ENCODE assay signal across 1 cellular context in the genomic region with DNA sequence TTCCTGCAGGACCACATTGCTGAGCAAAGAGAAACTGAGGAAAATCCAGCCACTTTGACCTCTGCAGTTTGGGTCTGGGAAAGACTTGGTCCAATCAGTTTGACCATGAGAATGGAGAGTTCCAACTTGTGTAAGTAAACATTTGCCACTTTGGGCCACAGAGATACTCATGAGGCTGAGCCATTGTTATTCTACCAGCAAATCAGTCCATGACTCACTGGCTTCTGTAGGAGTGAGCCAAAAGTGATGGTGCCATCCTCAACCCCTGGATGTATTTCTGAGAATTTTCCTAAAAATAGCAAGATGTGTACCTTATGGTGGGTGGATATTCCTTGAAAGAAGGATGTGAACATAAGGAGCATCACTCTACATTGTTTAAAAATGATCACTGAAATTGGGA.
TF ChIP-seq lines count a peak whose summit lies in the region.

No MANE protein-coding gene starts in this region.

TF ChIP-seq in H1, 55 proteins besides CTCF, POLR2A, EP300 and RAD21 (continued from another document):
- TF ChIP-seq CTBP2 (IDR thresholded peaks at IDR 0.05; ENCODE audit: borderline replicate concordance, insufficient read depth, insufficient read length, low read length): no peak
- no peak for TF ChIP-seq POLR2AphosphoS5 (IDR thresholded peaks at IDR 0.05; ENCODE audit: low read depth, low read length)
- no peak for TF ChIP-seq POU5F1 (IDR thresholded peaks at IDR 0.05; ENCODE audit: low read depth, low read length)
- no peak for TF ChIP-seq SUZ12 (IDR thresholded peaks at IDR 0.05; ENCODE audit: low read length)
- no peak for TF ChIP-seq SIX5 (IDR thresholded peaks at IDR 0.05; ENCODE audit: low read depth, low read length)
- TF ChIP-seq HDAC6 (IDR thresholded peaks at IDR 0.05; ENCODE audit: low read depth, low read length): no peak
- TF ChIP-seq TCF12 (IDR thresholded peaks at IDR 0.05; ENCODE audit: low read depth, low read length): no peak
- no peak for TF ChIP-seq JUND (IDR thresholded peaks at IDR 0.05; ENCODE audit: low read length)
TF ChIP-seq in H1: peak in this region for 0.
